19 cellular contexts compared by ENCODE assay signal in genomic region chr10:113648478-113648877, GRCh38. TPM values are rescaled to one million over a fixed set of nuclear protein-coding genes. Genes with fewer than 3 reads are reported as not detected.
DNase-seq lines count a peak whose midpoint lies in the region; ATAC-seq and TF ChIP-seq lines count a peak whose summit lies in the region.
"Had no signal": no experiment of that assay in that cellular context is flagged by ENCODE, and none has a peak within 500 bp of the region (broad histone marks: within the 10 kb centered on the region; RNA-seq: fewer than 3 reads in every experiment).

No MANE protein-coding gene starts in this region.

- no peak for ATAC-seq in HG03378 (IDR thresholded peaks at IDR 0.05; ENCODE audit: unreplicated experiment)
- ATAC-seq: left lung, mucosa of descending colon had no signal

- H3K27ac ChIP-seq in cardiac muscle cell (peak overlapping the region; percentile 2), vagina (no peak overlapping the region)
- H3K27ac ChIP-seq: KMS-11, left lung had no signal

- no peak for TF ChIP-seq CTCF in cardiac muscle cell (IDR thresholded peaks at IDR 0.05; ENCODE audit: low read depth, low read length)
- no peak for TF ChIP-seq CTCF in retinal pigment epithelial cell (conservative IDR thresholded peaks at IDR 0.05; ENCODE audit: low read depth, low read length)
- no peak for TF ChIP-seq CTCF in vagina (IDR thresholded peaks at IDR 0.05)

- DNase-seq in DMS53 treated with DMSO at 0.1 percent for 48 hours (lab: John Stamatoyannopoulos, UW; ENCODE audit: unreplicated experiment) (peak; percentile 4), adipocyte (ENCODE audit: low read depth) (peak; percentile 6), cardiac muscle cell (ENCODE audit: low read depth in 1 of 2, low spot score in 1 of 2) (peak in 1 of 2 donors; percentile 49), retinal pigment epithelial cell (ENCODE audit: low read depth) (peak; percentile 22), vagina (ENCODE audit: extremely low spot score in 2 of 2) (no peak), D341Med (ENCODE audit: low spot score) (no peak), NCI-H187 (lab: John Stamatoyannopoulos, UW) (no peak)
- DNase-seq: activated CD4-positive, alpha-beta memory T cell treated with anti-CD3 and anti-CD28 coated beads for 36 hours; activated naive CD4-positive, alpha-beta T cell treated with anti-CD3 and anti-CD28 coated beads, Interleukin-2, amount 10 ng/mL, durations not matched to agents 7 days and 5 days; activated T-cell treated with anti-CD3 and anti-CD28 coated beads, Interleukin-2, amount 50 U/mL, for 1 hour; aorta; endodermal cell; left lung; mucosa of descending colon; NCI-H1105; NCI-H526 had no signal

- H3K9me3 ChIP-seq in adipocyte (ENCODE audit: control insufficient read depth, low read length) = no peaks in the 10 kb centered on the region
- H3K9me3 ChIP-seq in cardiac muscle cell (ENCODE audit: low read depth) = no peaks in the 10 kb centered on the region
- H3K9me3 ChIP-seq in vagina = no peaks in the 10 kb centered on the region
- H3K9me3 ChIP-seq: left lung, mucosa of descending colon had no signal

- no peak for TF ChIP-seq POLR2A in vagina (IDR thresholded peaks at IDR 0.05)

- no peak overlapping the region for H3K9ac ChIP-seq in adipocyte (ENCODE audit: low read length)
- H3K9ac ChIP-seq: KMS-11 had no signal

- H3K4me3 ChIP-seq in adipocyte (ENCODE audit: low read length) (no peak overlapping the region), cardiac muscle cell (no peak overlapping the region), retinal pigment epithelial cell (ENCODE audit: low read length) (no peak overlapping the region), vagina (no peak overlapping the region)
- H3K4me3 ChIP-seq: left lung, mucosa of descending colon had no signal

- intact Hi-C loops in vagina (cut with DNase I) = no loop called here

- H3K27me3 ChIP-seq in adipocyte (replicated peaks; ENCODE audit: control insufficient read depth, insufficient read depth, low read length) (no peaks in the 10 kb centered on the region), cardiac muscle cell (no peaks in the 10 kb centered on the region), vagina (no peaks in the 10 kb centered on the region)
- H3K27me3 ChIP-seq: left lung had no signal

- H3K36me3 ChIP-seq in adipocyte (ENCODE audit: control insufficient read depth, insufficient read depth, low read length, severe bottlenecking) (no peaks in the 10 kb centered on the region), cardiac muscle cell (no peaks in the 10 kb centered on the region), vagina (no peaks in the 10 kb centered on the region)
- H3K36me3 ChIP-seq: left lung had no signal

- peaks cover 30% of the 10 kb centered on the region for H3K4me1 ChIP-seq in adipocyte (ENCODE audit: control insufficient read depth, insufficient read depth, low read length)
- H3K4me1 ChIP-seq in cardiac muscle cell (ENCODE audit: low read depth) = peaks cover 10% of the 10 kb centered on the region
- peaks cover 9% of the 10 kb centered on the region for H3K4me1 ChIP-seq in vagina

RNA-seq across cellular contexts. Expression of gene NRAP, which starts 15.4 kb away (rescaled TPM):
- total RNA-seq in cardiac muscle cell (0.12 TPM in 1 of 2 replicates, not detected in the other), vagina (not detected)
- polyA plus RNA-seq in cardiac muscle cell = 0.11 TPM in 1 of 2 replicates, not detected in the other
- total RNA-seq: activated CD4-positive, alpha-beta memory T cell treated with anti-CD3 and anti-CD28 coated beads for 36 hours; aorta; HT-29 had no signal

RNA-seq across cellular contexts. Expression of gene CASP7, which starts 31.2 kb away (rescaled TPM):
- total RNA-seq in cardiac muscle cell (3.3 and 11.8 TPM in 2 replicates), vagina (13.8 TPM)
- polyA plus RNA-seq in cardiac muscle cell = 7.8 and 9.3 TPM in 2 replicates

Comparison
In these comparisons a context has a peak if more than half of its experiments do, and no peak if none do; other contexts are left out.
1. DNase-seq: peak in DMS53 treated with DMSO at 0.1 percent for 48 hours (single experiment), adipocyte (single experiment) and retinal pigment epithelial cell (single experiment); none in vagina (0 of 2), D341Med (single experiment) and NCI-H187 (0 of 2).